In genomic region chr20:36745927-36746659, GRCh38 we compare ENCODE assay signal across 1 cellular context.
TF ChIP-seq lines count a peak whose summit lies in the region.

Gene NDRG3, minus strand, starts transcription at chr20:36746090. Its CDS starts 24,355 bp downstream, at chr20:36721735.

TF ChIP-seq in HepG2, 621 proteins besides CTCF, POLR2A, EP300 and RAD21 (continued from another document and continues in another):
- TF ChIP-seq, protein P1, sequence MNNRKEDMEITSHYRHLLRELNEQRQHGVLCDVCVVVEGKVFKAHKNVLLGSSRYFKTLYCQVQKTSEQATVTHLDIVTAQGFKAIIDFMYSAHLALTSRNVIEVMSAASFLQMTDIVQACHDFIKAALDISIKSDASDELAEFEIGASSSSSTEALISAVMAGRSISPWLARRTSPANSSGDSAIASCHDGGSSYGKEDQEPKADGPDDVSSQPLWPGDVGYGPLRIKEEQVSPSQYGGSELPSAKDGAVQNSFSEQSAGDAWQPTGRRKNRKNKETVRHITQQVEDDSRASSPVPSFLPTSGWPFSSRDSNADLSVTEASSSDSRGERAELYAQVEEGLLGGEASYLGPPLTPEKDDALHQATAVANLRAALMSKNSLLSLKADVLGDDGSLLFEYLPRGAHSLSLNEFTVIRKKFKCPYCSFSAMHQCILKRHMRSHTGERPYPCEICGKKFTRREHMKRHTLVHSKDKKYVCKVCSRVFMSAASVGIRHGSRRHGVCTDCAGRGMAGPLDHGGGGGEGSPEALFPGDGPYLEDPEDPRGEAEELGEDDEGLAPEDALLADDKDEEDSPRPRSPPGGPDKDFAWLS (CRISPR knock-in tag; IDR thresholded peaks at IDR 0.05; ENCODE audit: borderline replicate concordance): no peak
- no peak for TF ChIP-seq XRCC5 (optimal IDR thresholded peaks at IDR 0.05; ENCODE audit: low read length)
- peak; percentile 66 for TF ChIP-seq CBX1 (IDR thresholded peaks at IDR 0.05; ENCODE audit: low read depth)
- TF ChIP-seq, protein P2, sequence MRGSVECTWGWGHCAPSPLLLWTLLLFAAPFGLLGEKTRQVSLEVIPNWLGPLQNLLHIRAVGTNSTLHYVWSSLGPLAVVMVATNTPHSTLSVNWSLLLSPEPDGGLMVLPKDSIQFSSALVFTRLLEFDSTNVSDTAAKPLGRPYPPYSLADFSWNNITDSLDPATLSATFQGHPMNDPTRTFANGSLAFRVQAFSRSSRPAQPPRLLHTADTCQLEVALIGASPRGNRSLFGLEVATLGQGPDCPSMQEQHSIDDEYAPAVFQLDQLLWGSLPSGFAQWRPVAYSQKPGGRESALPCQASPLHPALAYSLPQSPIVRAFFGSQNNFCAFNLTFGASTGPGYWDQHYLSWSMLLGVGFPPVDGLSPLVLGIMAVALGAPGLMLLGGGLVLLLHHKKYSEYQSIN (CRISPR knock-in tag; IDR thresholded peaks at IDR 0.05; ENCODE audit: borderline replicate concordance): no peak
- peak; percentile 82 for TF ChIP-seq ZFY (CRISPR knock-in tag; IDR thresholded peaks at IDR 0.05)
- no peak for TF ChIP-seq SIX4 (CRISPR knock-in tag; IDR thresholded peaks at IDR 0.05)
- TF ChIP-seq, protein P3, sequence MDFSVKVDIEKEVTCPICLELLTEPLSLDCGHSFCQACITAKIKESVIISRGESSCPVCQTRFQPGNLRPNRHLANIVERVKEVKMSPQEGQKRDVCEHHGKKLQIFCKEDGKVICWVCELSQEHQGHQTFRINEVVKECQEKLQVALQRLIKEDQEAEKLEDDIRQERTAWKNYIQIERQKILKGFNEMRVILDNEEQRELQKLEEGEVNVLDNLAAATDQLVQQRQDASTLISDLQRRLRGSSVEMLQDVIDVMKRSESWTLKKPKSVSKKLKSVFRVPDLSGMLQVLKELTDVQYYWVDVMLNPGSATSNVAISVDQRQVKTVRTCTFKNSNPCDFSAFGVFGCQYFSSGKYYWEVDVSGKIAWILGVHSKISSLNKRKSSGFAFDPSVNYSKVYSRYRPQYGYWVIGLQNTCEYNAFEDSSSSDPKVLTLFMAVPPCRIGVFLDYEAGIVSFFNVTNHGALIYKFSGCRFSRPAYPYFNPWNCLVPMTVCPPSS (IDR thresholded peaks at IDR 0.05): no peak
- TF ChIP-seq SRY (CRISPR knock-in tag; IDR thresholded peaks at IDR 0.05): peak; percentile 5; the same call in 1 of the 2 replicates
- peak; percentile 95 for TF ChIP-seq POLR2G (IDR thresholded peaks at IDR 0.05; ENCODE audit: low read depth, low read length)
- TF ChIP-seq SAP130 (CRISPR knock-in tag; IDR thresholded peaks at IDR 0.05; ENCODE audit: low read depth): no peak; the same call in 1 of the 2 replicates
- TF ChIP-seq XBP1 (CRISPR knock-in tag; IDR thresholded peaks at IDR 0.05): 0 out of 2 replicates have a peak, but pooled peaks have one; percentile 10
- peak; percentile 36; the same call in 1 of the 2 replicates for TF ChIP-seq ZNF607 (CRISPR knock-in tag; IDR thresholded peaks at IDR 0.05; ENCODE audit: borderline replicate concordance)
- TF ChIP-seq NAIF1 (CRISPR knock-in tag; IDR thresholded peaks at IDR 0.05; ENCODE audit: borderline replicate concordance): no peak
- peak; percentile 84; the same call in 1 of the 2 replicates for TF ChIP-seq ZFP82 (CRISPR knock-in tag; IDR thresholded peaks at IDR 0.05; ENCODE audit: borderline replicate concordance)
- peak; percentile 87 for TF ChIP-seq KAT8 (CRISPR knock-in tag; IDR thresholded peaks at IDR 0.05)
- TF ChIP-seq EHMT2 (IDR thresholded peaks at IDR 0.05; ENCODE audit: borderline replicate concordance, low read depth, low read length): no peak
- TF ChIP-seq ZNF318 (CRISPR knock-in tag; IDR thresholded peaks at IDR 0.05): no peak; the same call in 1 of the 2 replicates
- 0 out of 2 replicates have a peak, but pooled peaks have one; percentile 36 for TF ChIP-seq ZFP90 (CRISPR knock-in tag; IDR thresholded peaks at IDR 0.05; ENCODE audit: borderline replicate concordance)
- no peak for TF ChIP-seq NCOA1 (CRISPR knock-in tag; IDR thresholded peaks at IDR 0.05)
- TF ChIP-seq NFE2L2 (IDR thresholded peaks at IDR 0.05; ENCODE audit: low read length): no peak
- TF ChIP-seq SOX6 (IDR thresholded peaks at IDR 0.05): no peak
- TF ChIP-seq SOX6 (CRISPR knock-in tag; IDR thresholded peaks at IDR 0.05): peak; percentile 54
- TF ChIP-seq U2AF2 (IDR thresholded peaks at IDR 0.05; ENCODE audit: low read depth, low read length): no peak
- TF ChIP-seq THRA (CRISPR knock-in tag; IDR thresholded peaks at IDR 0.05; ENCODE audit: borderline replicate concordance): no peak
- TF ChIP-seq ATRX (CRISPR knock-in tag; IDR thresholded peaks at IDR 0.05; ENCODE audit: borderline replicate concordance): no peak
- 0 out of 2 replicates have a peak, but pooled peaks have one; percentile 33 for TF ChIP-seq ZNF766 (CRISPR knock-in tag; IDR thresholded peaks at IDR 0.05; ENCODE audit: borderline replicate concordance)
- TF ChIP-seq PHF21A (CRISPR knock-in tag; IDR thresholded peaks at IDR 0.05): no peak
- no peak for TF ChIP-seq NCOR1 (IDR thresholded peaks at IDR 0.05; ENCODE audit: borderline replicate concordance, low read length)
- TF ChIP-seq ZNF619 (CRISPR knock-in tag; IDR thresholded peaks at IDR 0.05): no peak
- no peak for TF ChIP-seq HNF4A (CRISPR knock-in tag; IDR thresholded peaks at IDR 0.05)
- TF ChIP-seq DNMT1 (CRISPR knock-in tag; IDR thresholded peaks at IDR 0.05): no peak
- peak; percentile 98 for TF ChIP-seq HOXA3 (CRISPR knock-in tag; IDR thresholded peaks at IDR 0.05)
- 0 out of 2 replicates have a peak, but pooled peaks have one; percentile 55 for TF ChIP-seq CENPT (CRISPR knock-in tag; IDR thresholded peaks at IDR 0.05; ENCODE audit: low read depth)
- TF ChIP-seq E2F1 (CRISPR knock-in tag; IDR thresholded peaks at IDR 0.05): 0 out of 2 replicates have a peak, but pooled peaks have one; percentile 32
- TF ChIP-seq, protein P4, sequence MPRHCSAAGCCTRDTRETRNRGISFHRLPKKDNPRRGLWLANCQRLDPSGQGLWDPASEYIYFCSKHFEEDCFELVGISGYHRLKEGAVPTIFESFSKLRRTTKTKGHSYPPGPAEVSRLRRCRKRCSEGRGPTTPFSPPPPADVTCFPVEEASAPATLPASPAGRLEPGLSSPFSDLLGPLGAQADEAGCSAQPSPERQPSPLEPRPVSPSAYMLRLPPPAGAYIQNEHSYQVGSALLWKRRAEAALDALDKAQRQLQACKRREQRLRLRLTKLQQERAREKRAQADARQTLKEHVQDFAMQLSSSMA (CRISPR knock-in tag; IDR thresholded peaks at IDR 0.05): no peak
- TF ChIP-seq ZNF142 (CRISPR knock-in tag; IDR thresholded peaks at IDR 0.05): peak; percentile 60; the same call in 1 of the 2 replicates
